In genomic region chr1:205528446-205528886, GRCh38 we compare ENCODE assay signal across 1 cellular context.
TF ChIP-seq lines count a peak whose summit lies in the region.

No MANE protein-coding gene starts in this region.

TF ChIP-seq in HEK293, 187 proteins besides CTCF, POLR2A, EP300 and RAD21 (continued from another document):
- TF ChIP-seq GLIS2 (tag by site-specific recombination; IDR thresholded peaks at IDR 0.05) (no peak), ZBTB20 (tag by site-specific recombination; IDR thresholded peaks at IDR 0.05) (peak; percentile 89), ZNF112 (tag by site-specific recombination; IDR thresholded peaks at IDR 0.05) (no peak), ZNF555 (tag by site-specific recombination; conservative IDR thresholded peaks at IDR 0.05) (no peak), GLIS1 (tag by site-specific recombination; IDR thresholded peaks at IDR 0.05) (0 out of 2 replicates have a peak, but pooled peaks have one; percentile 5), ZNF426 (tag by site-specific recombination; IDR thresholded peaks at IDR 0.05) (no peak), ZNF114 (tag by site-specific recombination; IDR thresholded peaks at IDR 0.05) (no peak), PATZ1 (tag by site-specific recombination; IDR thresholded peaks at IDR 0.05) (no peak)
